ENCODE assay signal across 1 cellular context in genomic region chr19:14412436-14413071, GRCh38.
TF ChIP-seq lines count a peak whose summit lies in the region.

No MANE protein-coding gene starts in this region.

TF ChIP-seq in H1, 55 proteins besides CTCF, POLR2A, EP300 and RAD21:
- TF ChIP-seq HDAC2 (IDR thresholded peaks at IDR 0.05; ENCODE audit: borderline replicate concordance in 1 of 2, low read depth in 2 of 2, low read length in 2 of 2) (no peak), BCL11A (IDR thresholded peaks at IDR 0.05; ENCODE audit: low read depth in 2 of 2, low read length in 2 of 2) (no peak), NANOG (IDR thresholded peaks at IDR 0.05; ENCODE audit: insufficient read depth, low read depth, low read length, poor library complexity, severe bottlenecking) (no peak), SIX5 (IDR thresholded peaks at IDR 0.05; ENCODE audit: low read depth, low read length) (no peak), POLR2AphosphoS5 (IDR thresholded peaks at IDR 0.05; ENCODE audit: low read depth, low read length) (no peak), CHD1 (IDR thresholded peaks at IDR 0.05; ENCODE audit: low read depth, low read length) (no peak), RNF2 (IDR thresholded peaks at IDR 0.05; ENCODE audit: borderline replicate concordance, low read depth, low read length, missing control alignments, poor library complexity, severe bottlenecking) (no peak), PHF8 (conservative IDR thresholded peaks at IDR 0.05; ENCODE audit: low read depth, low read length) (no peak), ZNF274 (IDR thresholded peaks at IDR 0.05; ENCODE audit: borderline replicate concordance, extremely low read depth, low read length) (no peak), JUN (IDR thresholded peaks at IDR 0.05; ENCODE audit: low read depth, low read length) (no peak), CBX8 (IDR thresholded peaks at IDR 0.05; ENCODE audit: borderline replicate concordance, low read depth, low read length) (no peak), TAF1 (IDR thresholded peaks at IDR 0.05; ENCODE audit: low read depth, low read length) (no peak), KDM4A (IDR thresholded peaks at IDR 0.05; ENCODE audit: low read depth, low read length, severe bottlenecking) (no peak), SIRT6 (IDR thresholded peaks at IDR 0.05; ENCODE audit: low read length) (no peak)
- TF ChIP-seq, protein P1, sequence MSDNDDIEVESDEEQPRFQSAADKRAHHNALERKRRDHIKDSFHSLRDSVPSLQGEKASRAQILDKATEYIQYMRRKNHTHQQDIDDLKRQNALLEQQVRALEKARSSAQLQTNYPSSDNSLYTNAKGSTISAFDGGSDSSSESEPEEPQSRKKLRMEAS (IDR thresholded peaks at IDR 0.05), result no peak
TF ChIP-seq in H1: peak in this region for 0.
